1 cellular context compared by ENCODE assay signal in the genomic region with DNA sequence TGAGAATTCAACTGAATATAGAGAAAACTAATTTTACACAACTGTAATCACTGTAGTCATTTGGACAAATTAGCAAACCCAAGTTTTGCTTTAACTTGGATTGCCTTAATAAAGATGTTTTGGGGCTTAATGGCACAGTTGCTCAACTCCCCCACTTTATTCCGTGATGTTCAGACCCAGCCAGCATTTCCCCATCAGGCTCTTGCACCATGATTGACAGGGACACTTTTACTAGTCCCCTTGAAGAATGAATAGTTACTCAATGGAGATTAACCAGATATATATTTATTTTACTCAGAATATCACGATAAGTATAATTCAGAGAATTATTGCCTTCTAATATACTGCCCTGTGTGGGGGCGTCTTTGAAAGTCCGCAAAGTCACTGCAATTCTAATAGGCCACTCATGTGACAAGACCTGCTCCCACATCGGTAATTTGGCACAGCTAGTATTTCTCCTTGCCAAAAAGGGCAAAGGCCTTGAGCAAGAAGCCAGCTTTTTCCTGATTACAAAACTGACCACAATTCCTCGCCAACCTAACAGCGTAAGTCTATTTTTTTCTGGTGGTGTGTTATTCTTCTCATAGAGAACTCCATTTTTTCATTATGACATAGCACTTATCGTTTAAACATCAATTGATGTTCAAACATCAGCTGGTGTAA.
A peak's percentile ranks its signal among the peaks of the same experiment; 100 is the strongest.
TF ChIP-seq lines count a peak whose summit lies in the region.

No MANE protein-coding gene starts in this region.

TF ChIP-seq in liver, 16 proteins besides CTCF, POLR2A, EP300 and RAD21 (continued from another document):
- TF ChIP-seq, protein P1, sequence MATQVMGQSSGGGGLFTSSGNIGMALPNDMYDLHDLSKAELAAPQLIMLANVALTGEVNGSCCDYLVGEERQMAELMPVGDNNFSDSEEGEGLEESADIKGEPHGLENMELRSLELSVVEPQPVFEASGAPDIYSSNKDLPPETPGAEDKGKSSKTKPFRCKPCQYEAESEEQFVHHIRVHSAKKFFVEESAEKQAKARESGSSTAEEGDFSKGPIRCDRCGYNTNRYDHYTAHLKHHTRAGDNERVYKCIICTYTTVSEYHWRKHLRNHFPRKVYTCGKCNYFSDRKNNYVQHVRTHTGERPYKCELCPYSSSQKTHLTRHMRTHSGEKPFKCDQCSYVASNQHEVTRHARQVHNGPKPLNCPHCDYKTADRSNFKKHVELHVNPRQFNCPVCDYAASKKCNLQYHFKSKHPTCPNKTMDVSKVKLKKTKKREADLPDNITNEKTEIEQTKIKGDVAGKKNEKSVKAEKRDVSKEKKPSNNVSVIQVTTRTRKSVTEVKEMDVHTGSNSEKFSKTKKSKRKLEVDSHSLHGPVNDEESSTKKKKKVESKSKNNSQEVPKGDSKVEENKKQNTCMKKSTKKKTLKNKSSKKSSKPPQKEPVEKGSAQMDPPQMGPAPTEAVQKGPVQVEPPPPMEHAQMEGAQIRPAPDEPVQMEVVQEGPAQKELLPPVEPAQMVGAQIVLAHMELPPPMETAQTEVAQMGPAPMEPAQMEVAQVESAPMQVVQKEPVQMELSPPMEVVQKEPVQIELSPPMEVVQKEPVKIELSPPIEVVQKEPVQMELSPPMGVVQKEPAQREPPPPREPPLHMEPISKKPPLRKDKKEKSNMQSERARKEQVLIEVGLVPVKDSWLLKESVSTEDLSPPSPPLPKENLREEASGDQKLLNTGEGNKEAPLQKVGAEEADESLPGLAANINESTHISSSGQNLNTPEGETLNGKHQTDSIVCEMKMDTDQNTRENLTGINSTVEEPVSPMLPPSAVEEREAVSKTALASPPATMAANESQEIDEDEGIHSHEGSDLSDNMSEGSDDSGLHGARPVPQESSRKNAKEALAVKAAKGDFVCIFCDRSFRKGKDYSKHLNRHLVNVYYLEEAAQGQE (IDR thresholded peaks at IDR 0.05), result peak; percentile 36
- TF ChIP-seq JUND (IDR thresholded peaks at IDR 0.05) (no peak), NR2F2 (IDR thresholded peaks at IDR 0.05) (peak; percentile 83), SP1 (IDR thresholded peaks at IDR 0.05) (peak; percentile 68), GABPA (IDR thresholded peaks at IDR 0.05 in 1 of 2, conservative IDR thresholded peaks at IDR 0.05 in 1 of 2) (no peak), TAF1 (conservative IDR thresholded peaks at IDR 0.05) (peak; percentile 75)
- TF ChIP-seq, protein P2, sequence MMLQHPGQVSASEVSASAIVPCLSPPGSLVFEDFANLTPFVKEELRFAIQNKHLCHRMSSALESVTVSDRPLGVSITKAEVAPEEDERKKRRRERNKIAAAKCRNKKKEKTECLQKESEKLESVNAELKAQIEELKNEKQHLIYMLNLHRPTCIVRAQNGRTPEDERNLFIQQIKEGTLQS (IDR thresholded peaks at IDR 0.05), result no peak
- TF ChIP-seq, protein P3, sequence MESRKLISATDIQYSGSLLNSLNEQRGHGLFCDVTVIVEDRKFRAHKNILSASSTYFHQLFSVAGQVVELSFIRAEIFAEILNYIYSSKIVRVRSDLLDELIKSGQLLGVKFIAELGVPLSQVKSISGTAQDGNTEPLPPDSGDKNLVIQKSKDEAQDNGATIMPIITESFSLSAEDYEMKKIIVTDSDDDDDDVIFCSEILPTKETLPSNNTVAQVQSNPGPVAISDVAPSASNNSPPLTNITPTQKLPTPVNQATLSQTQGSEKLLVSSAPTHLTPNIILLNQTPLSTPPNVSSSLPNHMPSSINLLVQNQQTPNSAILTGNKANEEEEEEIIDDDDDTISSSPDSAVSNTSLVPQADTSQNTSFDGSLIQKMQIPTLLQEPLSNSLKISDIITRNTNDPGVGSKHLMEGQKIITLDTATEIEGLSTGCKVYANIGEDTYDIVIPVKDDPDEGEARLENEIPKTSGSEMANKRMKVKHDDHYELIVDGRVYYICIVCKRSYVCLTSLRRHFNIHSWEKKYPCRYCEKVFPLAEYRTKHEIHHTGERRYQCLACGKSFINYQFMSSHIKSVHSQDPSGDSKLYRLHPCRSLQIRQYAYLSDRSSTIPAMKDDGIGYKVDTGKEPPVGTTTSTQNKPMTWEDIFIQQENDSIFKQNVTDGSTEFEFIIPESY (IDR thresholded peaks at IDR 0.05), result no peak
- TF ChIP-seq, protein P4, sequence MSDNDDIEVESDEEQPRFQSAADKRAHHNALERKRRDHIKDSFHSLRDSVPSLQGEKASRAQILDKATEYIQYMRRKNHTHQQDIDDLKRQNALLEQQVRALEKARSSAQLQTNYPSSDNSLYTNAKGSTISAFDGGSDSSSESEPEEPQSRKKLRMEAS (IDR thresholded peaks at IDR 0.05), result no peak
